Comparison of ENCODE assay signal across 28 cellular contexts in the genomic region with DNA sequence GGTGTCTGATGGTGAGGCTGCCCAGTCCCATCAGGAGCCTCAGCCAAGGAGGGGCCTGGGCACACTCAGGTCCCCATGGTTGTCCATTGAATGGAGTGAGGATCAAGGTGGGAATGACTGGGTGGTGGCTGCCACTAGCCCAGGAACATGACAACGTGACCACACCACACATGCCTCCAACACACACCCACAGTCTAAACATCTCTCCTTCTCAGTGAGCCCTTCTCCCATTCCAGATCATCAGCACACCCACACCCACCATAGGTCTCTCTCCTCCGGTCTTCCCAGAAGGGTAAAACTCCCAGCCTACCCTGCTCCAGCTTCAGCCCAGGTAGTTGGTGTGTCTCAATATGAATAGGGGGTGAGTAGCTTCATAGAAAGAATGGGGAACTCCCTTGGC. TPM values are rescaled to one million over a fixed set of nuclear protein-coding genes. Genes with fewer than 3 reads are reported as not detected.
DNase-seq lines count a peak whose midpoint lies in the region; ATAC-seq, FAIRE-seq and TF ChIP-seq lines count a peak whose summit lies in the region.
"Had no signal": no experiment of that assay in that cellular context is flagged by ENCODE, and none has a peak within 500 bp of the region (broad histone marks: within the 10 kb centered on the region; RNA-seq: fewer than 3 reads in every experiment).

No MANE protein-coding gene starts in this region.

- no peak for FAIRE-seq in RCC 7860 (lab: Jason Lieb, UNC)
- FAIRE-seq: GM12891, TTC549 had no signal

- H3K79me2 ChIP-seq in Loucy (ENCODE audit: insufficient read depth, low read length) = no peaks in the 10 kb centered on the region

- no peak for TF ChIP-seq POLR2A in esophagus muscularis mucosa (IDR thresholded peaks at IDR 0.05; ENCODE audit: low read depth)

- H3K9me3 Mint-ChIP-seq in CD4-positive, alpha-beta T cell = no peaks in the 10 kb centered on the region
- H3K9me3 Mint-ChIP-seq: activated naive CD8-positive, alpha-beta T cell treated with anti-CD3 and anti-CD28 coated beads, Interleukin-2, amount 50 U/mL, for 24 hours; natural killer cell had no signal

- no peaks in the 10 kb centered on the region for H3F3A ChIP-seq in Loucy (ENCODE audit: low read depth)

- POLR2A ChIA-PET in CD4-positive, alpha-beta T cell (lab: Charles Lee) = no interaction called here

- ATAC-seq in CD4-positive, alpha-beta T cell (ENCODE audit: poor library complexity) = no peak
- ATAC-seq: activated CD4-positive, CD25-positive, alpha-beta regulatory T cell treated with anti-CD3 and anti-CD28 coated beads, Interleukin-2, amount 50 U/mL, for 24 hours; activated CD8-positive, alpha-beta T cell treated with anti-CD3 and anti-CD28 coated beads, Interleukin-2, amount 10 ng/mL, durations not matched to agents 7 days and 5 days; activated naive CD8-positive, alpha-beta T cell treated with anti-CD3 and anti-CD28 coated beads, Interleukin-2, amount 50 U/mL, for 24 hours; natural killer cell had no signal

- H3K27ac ChIP-seq in esophagus muscularis mucosa (replicated peaks in 1 of 4) (peak overlapping the region; percentile 87 to 96 (median 89)), mucosa of rectum (ENCODE audit: low read depth in 2 of 2, low read length in 2 of 2) (peak overlapping the region; percentile 49), stomach smooth muscle (ENCODE audit: low read length) (peak overlapping the region; percentile 41)
- no peak overlapping the region for H3K27ac ChIP-seq in CD4-positive, alpha-beta T cell (ENCODE audit: low read depth, low read length)
- H3K27ac ChIP-seq: C4-2B, PC-9 had no signal

- H3K4me2 ChIP-seq in Loucy (ENCODE audit: low read depth, low read length, poor library complexity, severe bottlenecking) = no peak overlapping the region
- H3K4me2 ChIP-seq: PC-9 had no signal

- no peak for TF ChIP-seq EP300 in esophagus muscularis mucosa (IDR thresholded peaks at IDR 0.05)

- H4K20me1 ChIP-seq in Loucy (ENCODE audit: insufficient read depth, low read length, poor library complexity, severe bottlenecking) = no peaks in the 10 kb centered on the region

- H3K27me3 Mint-ChIP-seq in CD4-positive, alpha-beta T cell = peaks cover 92% of the 10 kb centered on the region

- H3K4me1 Mint-ChIP-seq in CD4-positive, alpha-beta T cell (ENCODE audit: low read depth) = peaks cover 38% of the 10 kb centered on the region

- WGBS in esophagus muscularis mucosa = 44% methylated on average over 2 of the region's 2 CpGs

- H3K4me1 ChIP-seq in Loucy (ENCODE audit: insufficient read depth, low read length, poor library complexity, severe bottlenecking) = peaks cover 2% of the 10 kb centered on the region
- peaks cover 35 to 63% (median 55%) of the 10 kb centered on the region in 4 donors for H3K4me1 ChIP-seq in esophagus muscularis mucosa
- peaks cover 8 to 12% of the 10 kb centered on the region in 2 donors for H3K4me1 ChIP-seq in mucosa of rectum (ENCODE audit: control insufficient read depth in 2 of 2, insufficient read depth in 2 of 2, low read length in 2 of 2)
- peaks cover 40% of the 10 kb centered on the region for H3K4me1 ChIP-seq in stomach smooth muscle (ENCODE audit: control insufficient read depth, insufficient read depth, low read length)

- H3K36me3 ChIP-seq in Loucy (ENCODE audit: insufficient read depth, low read length) (no peaks in the 10 kb centered on the region), esophagus muscularis mucosa (no peaks in the 10 kb centered on the region), mucosa of rectum (ENCODE audit: control insufficient read depth in 2 of 2, insufficient read depth in 2 of 2, low read length in 2 of 2) (no peaks in the 10 kb centered on the region), stomach smooth muscle (ENCODE audit: control insufficient read depth in 2 of 2, insufficient read depth in 2 of 2, low read length in 2 of 2) (no peaks in the 10 kb centered on the region)

- H3K9me3 ChIP-seq in Loucy (ENCODE audit: insufficient read depth, low read depth, low read length) (no peaks in the 10 kb centered on the region), esophagus muscularis mucosa (no peaks in the 10 kb centered on the region), mucosa of rectum (ENCODE audit: control insufficient read depth in 2 of 2, low read length in 2 of 2) (no peaks in the 10 kb centered on the region), stomach smooth muscle (ENCODE audit: control insufficient read depth in 2 of 2, low read length in 2 of 2) (no peaks in the 10 kb centered on the region)
- no peaks in the 10 kb centered on the region for H3K9me3 ChIP-seq in CD4-positive, alpha-beta T cell (ENCODE audit: control insufficient read depth, low read length)

- no peaks in the 10 kb centered on the region for H3K36me3 Mint-ChIP-seq in CD4-positive, alpha-beta T cell (ENCODE audit: low read depth)
- H3K36me3 Mint-ChIP-seq: natural killer cell had no signal

- intact Hi-C loops in esophagus muscularis mucosa (cut with DNase I) = no loop called here
- intact Hi-C loops in CD4-positive, alpha-beta T cell (cut with DNase I, micrococcal nuclease) = no loop called here

- H3K9ac ChIP-seq in Loucy (ENCODE audit: low read depth, low read length, poor library complexity, severe bottlenecking) = no peak overlapping the region
- peak overlapping the region in 1 of 2 donors; percentile 11 for H3K9ac ChIP-seq in mucosa of rectum (ENCODE audit: low read depth in 1 of 2, low read length in 2 of 2)
- no peak overlapping the region for H3K9ac ChIP-seq in stomach smooth muscle (ENCODE audit: low read length in 2 of 2)

- TF ChIP-seq CTCF in Loucy (conservative IDR thresholded peaks at IDR 0.05; ENCODE audit: low read length) (no peak), esophagus muscularis mucosa (IDR thresholded peaks at IDR 0.05) (no peak)
- no peak for TF ChIP-seq CTCF in CD4-positive, alpha-beta T cell (IDR thresholded peaks at IDR 0.05)

- H3K27ac Mint-ChIP-seq in CD4-positive, alpha-beta T cell = no peak overlapping the region
- H3K27ac Mint-ChIP-seq: activated CD8-positive, alpha-beta T cell treated with anti-CD3 and anti-CD28 coated beads, Interleukin-2, amount 10 ng/mL, durations not matched to agents 7 days and 5 days; activated naive CD8-positive, alpha-beta T cell treated with anti-CD3 and anti-CD28 coated beads, Interleukin-2, amount 50 U/mL, for 24 hours; H9; natural killer cell had no signal

- H3K9me2 ChIP-seq in Loucy (replicated peaks; ENCODE audit: low read depth, low read length) = no peaks in the 10 kb centered on the region

- H3K4me3 Mint-ChIP-seq in CD4-positive, alpha-beta T cell = no peak overlapping the region
- H3K4me3 Mint-ChIP-seq: activated CD8-positive, alpha-beta T cell treated with anti-CD3 and anti-CD28 coated beads, Interleukin-2, amount 10 ng/mL, durations not matched to agents 7 days and 5 days; activated naive CD8-positive, alpha-beta T cell treated with anti-CD3 and anti-CD28 coated beads, Interleukin-2, amount 50 U/mL, for 24 hours; natural killer cell had no signal

- no peak for DNase-seq in esophagus muscularis mucosa (ENCODE audit: extremely low spot score)
- DNase-seq in activated CD4-positive, alpha-beta T cell treated with anti-CD3 and anti-CD28 coated beads for 4 hours = no peak
- no peak for DNase-seq in mucosa of gallbladder (ENCODE audit: low spot score)
- DNase-seq in RCC 7860 (ENCODE audit: low spot score) = no peak
- no peak for DNase-seq in CD4-positive, alpha-beta T cell
- DNase-seq: activated CD8-positive, alpha-beta T cell treated with anti-CD3 and anti-CD28 coated beads, Interleukin-2, amount 10 ng/mL, durations not matched to agents 7 days and 5 days; activated gamma-delta T cell treated with Interleukin-2 at 50 U/mL for 16 hours; activated naive CD8-positive, alpha-beta T cell treated with anti-CD3 and anti-CD28 coated beads, Interleukin-2, amount 50 U/mL, for 24 hours; activated T-cell treated with anti-CD3 and anti-CD28 coated beads for 4 hours; cerebellar nuclear complex; foreskin melanocyte; H9; mesendoderm; natural killer cell; NCI-H1048; NCI-H1694 treated with DMSO at 0.1 percent for 48 hours; NK-92 treated with Interleukin-12 subunit alpha and Interleukin-12 subunit beta, amount 100 ng/mL, for 24 hours; substantia nigra; T-helper 1 cell had no signal

- H3K4me3 ChIP-seq in Loucy (ENCODE audit: low read length, poor library complexity, severe bottlenecking) (no peak overlapping the region), esophagus muscularis mucosa (peak overlapping the region; percentile 48 to 89 (median 66)), mucosa of rectum (ENCODE audit: low read length in 2 of 2) (no peak overlapping the region), stomach smooth muscle (ENCODE audit: low read length in 2 of 2) (peak overlapping the region in 1 of 2 donors; percentile 71)
- H3K4me3 ChIP-seq: PC-9 had no signal

- CTCF ChIA-PET in CD4-positive, alpha-beta T cell (lab: Charles Lee) = no interaction called here

- H3K27me3 ChIP-seq in Loucy (ENCODE audit: insufficient read depth, low read length, poor library complexity, severe bottlenecking) (no peaks in the 10 kb centered on the region), esophagus muscularis mucosa (peaks cover 0 to 76% (median 12%) of the 10 kb centered on the region in 4 donors), mucosa of rectum (ENCODE audit: control insufficient read depth in 2 of 2, insufficient read depth in 2 of 2, low read length in 2 of 2) (peaks cover 37 to 72% of the 10 kb centered on the region in 2 donors), stomach smooth muscle (ENCODE audit: control insufficient read depth in 1 of 2, insufficient read depth in 2 of 2, low read length in 2 of 2) (peaks cover 52 to 62% of the 10 kb centered on the region in 2 donors)
- H3K27me3 ChIP-seq in CD4-positive, alpha-beta T cell (ENCODE audit: control insufficient read depth, insufficient read depth, low read length) = peaks cover 93% of the 10 kb centered on the region

- peak overlapping the region; percentile 41; the same call in 1 of the 2 replicates for H2AFZ ChIP-seq in Loucy (ENCODE audit: low read length)
- H2AFZ ChIP-seq: PC-9 had no signal

RNA-seq across cellular contexts. Expression of a gene that starts 5.5 kb away (rescaled TPM):
- total RNA-seq in esophagus muscularis mucosa (10 to 100 TPM; 22.2 to 44.5 (median 30.8) TPM), mucosa of gallbladder (10.9 TPM)
- not detected for total RNA-seq in CD4-positive, alpha-beta T cell
- total RNA-seq: activated CD8-positive, alpha-beta T cell treated with anti-CD3 and anti-CD28 coated beads, Interleukin-2, amount 10 ng/mL, durations not matched to agents 7 days and 5 days; H9; LHCN-M2; natural killer cell; PC-9 had no signal

RNA-seq across cellular contexts. Expression of a gene that starts 58.7 kb away (rescaled TPM):
- total RNA-seq in esophagus muscularis mucosa (10 to 100 TPM in 3 of 4 donors, 1 to 10 TPM in 1; 8.8 to 23.4 (median 17.8) TPM), mucosa of gallbladder (24.5 TPM)
- total RNA-seq in CD4-positive, alpha-beta T cell = 10 to 100 TPM; 34.7 to 37.3 TPM

Comparison
In these comparisons a context has a peak if more than half of its experiments do, and no peak if none do; other contexts are left out.
1. H3K4me3 ChIP-seq: peak in esophagus muscularis mucosa (4 of 4); none in Loucy (single experiment) and mucosa of rectum (0 of 2).
2. RNA of a gene that starts 5.5 kb away (total RNA-seq): 22.2 to 44.5 TPM in esophagus muscularis mucosa and 10.9 TPM in mucosa of gallbladder (single experiment); not detected in CD4-positive, alpha-beta T cell; every median in the first group is over 10 times any median in the second.